In genomic region chr19:18304496-18305312, GRCh38 we compare ENCODE assay signal across 8 cellular contexts. TPM values are rescaled to one million over a fixed set of nuclear protein-coding genes. Genes with fewer than 3 reads are reported as not detected.
DNase-seq lines count a peak whose midpoint lies in the region; ATAC-seq and TF ChIP-seq lines count a peak whose summit lies in the region.

No MANE protein-coding gene starts in this region.

- ATAC-seq in GM19467 (IDR thresholded peaks at IDR 0.05; ENCODE audit: unreplicated experiment) = peak; percentile 31
- peak; percentile 79 for ATAC-seq in effector memory CD8-positive, alpha-beta T cell (replicated peaks)

- H3K27ac ChIP-seq in mesendoderm (ENCODE audit: low read depth, low read length) = peak overlapping the region; percentile 97

- peak overlapping the region; percentile 88 for H3K56ac ChIP-seq in mesendoderm (ENCODE audit: low read length)

- H2BK15ac ChIP-seq in mesendoderm (replicated peaks; ENCODE audit: low read depth) = no peak overlapping the region

- H3K36me3 ChIP-seq in BE2C (peaks cover 37% of the 10 kb centered on the region), mesendoderm (ENCODE audit: control insufficient read depth, insufficient read depth, low read length) (peaks cover 4% of the 10 kb centered on the region)

- H3K36me3 Mint-ChIP-seq in effector memory CD8-positive, alpha-beta T cell (ENCODE audit: insufficient read depth) = peaks cover 45% of the 10 kb centered on the region

- no peak overlapping the region for H4K8ac ChIP-seq in mesendoderm (ENCODE audit: low read depth, low read length)

- no peaks in the 10 kb centered on the region for H3K79me2 ChIP-seq in mesendoderm (ENCODE audit: control insufficient read depth, insufficient read depth, low read length)

- peak overlapping the region; percentile 81 for H3K4me3 Mint-ChIP-seq in effector memory CD8-positive, alpha-beta T cell

- no peak overlapping the region for H3K23ac ChIP-seq in mesendoderm (ENCODE audit: low read length)

- no peaks in the 10 kb centered on the region for H3K9me3 Mint-ChIP-seq in effector memory CD8-positive, alpha-beta T cell

- 0 out of 2 replicates have a peak, but pooled peaks have one; percentile 5 for TF ChIP-seq CTCF in BE2C (IDR thresholded peaks at IDR 0.05; ENCODE audit: low read depth, low read length)

- H2BK120ac ChIP-seq in mesendoderm (ENCODE audit: low read depth, low read length) = peak overlapping the region; percentile 84

- peak overlapping the region; percentile 74 for H3K9ac ChIP-seq in mesendoderm (ENCODE audit: low read length)

- H2AK5ac ChIP-seq in mesendoderm (ENCODE audit: low read length) = no peak overlapping the region

- no peaks in the 10 kb centered on the region for H3K9me3 ChIP-seq in BE2C

- no peaks in the 10 kb centered on the region for H3K27me3 ChIP-seq in BE2C
- no peaks in the 10 kb centered on the region for H3K27me3 ChIP-seq in mesendoderm (ENCODE audit: insufficient read depth, low read length, poor library complexity)

- peaks cover 24% of the 10 kb centered on the region for H3K4me1 ChIP-seq in BE2C
- peaks cover 2% of the 10 kb centered on the region for H3K4me1 ChIP-seq in mesendoderm (ENCODE audit: control insufficient read depth, low read depth, low read length)

- no peak overlapping the region for H4K5ac ChIP-seq in mesendoderm (ENCODE audit: low read length)

- peak overlapping the region; percentile 82 for H2BK5ac ChIP-seq in mesendoderm (ENCODE audit: low read length)

- H3K4ac ChIP-seq in mesendoderm (ENCODE audit: low read depth, low read length) = peak overlapping the region; percentile 92

- no peaks in the 10 kb centered on the region for H3K27me3 Mint-ChIP-seq in effector memory CD8-positive, alpha-beta T cell

- WGBS in mesendoderm (ENCODE audit: extremely low coverage, insufficient coverage, low lambda C conversion rate) = no CpG with 5 or more reads among the region's 29 CpGs

- DNase-seq in BE2C (peak; percentile 90), NCI-H69 (lab: John Stamatoyannopoulos, UW) (peak; percentile 42), mesendoderm (peak; percentile 86), LoVo (ENCODE audit: low spot score) (no peak)
- peak in 2 of 3 experiments; percentile 54 to 69 for DNase-seq in activated CD8-positive, alpha-beta memory T cell treated with anti-CD3 and anti-CD28 coated beads for 48 hours (ENCODE audit: low read depth in 2 of 3, low spot score in 2 of 3)
- peak; percentile 76 to 78 (median 78) for DNase-seq in effector memory CD8-positive, alpha-beta T cell
- peak; percentile 75 for DNase-seq in stimulated activated CD8-positive, alpha-beta memory T cell treated with anti-CD3 and anti-CD28 coated beads, Interleukin-12 subunit alpha, Interleukin-12 subunit beta, amount 100 ng/mL, for 1 hour (ENCODE audit: low read depth)

- peak overlapping the region; percentile 84 for H3K18ac ChIP-seq in mesendoderm (ENCODE audit: low read length)

- peaks cover 36% of the 10 kb centered on the region in 2 donors for H3K4me1 Mint-ChIP-seq in effector memory CD8-positive, alpha-beta T cell (ENCODE audit: low read depth in 2 of 2)

- H3K27ac Mint-ChIP-seq in effector memory CD8-positive, alpha-beta T cell = peak overlapping the region; percentile 96 to 97

- H3K79me1 ChIP-seq in mesendoderm (ENCODE audit: low read length) = no peaks in the 10 kb centered on the region

- H3K4me3 ChIP-seq in BE2C (ENCODE audit: low read depth, low read length) (peak overlapping the region; percentile 43), mesendoderm (ENCODE audit: low read length) (no peak overlapping the region)

- peak overlapping the region; percentile 16 for H3K4me2 ChIP-seq in mesendoderm (ENCODE audit: low read length)

RNA-seq across cellular contexts. Expression of gene LSM4, which starts 18.2 kb away (rescaled TPM):
- polyA plus RNA-seq in BE2C (2012; ENCODE audit: insufficient read depth, insufficient read length, low read depth) = 534 TPM
- 236 TPM for polyA plus RNA-seq in mesendoderm (2013, experiment 1 of 2)
- 226 TPM for polyA plus RNA-seq in mesendoderm (2013, experiment 2 of 2)

RNA-seq across cellular contexts. Expression of gene JUND, which starts 23.3 kb away (rescaled TPM):
- polyA plus RNA-seq in BE2C (2012; ENCODE audit: insufficient read depth, insufficient read length, low read depth) = 386 TPM
- polyA plus RNA-seq in mesendoderm (2013, experiment 1 of 2) = 70.9 TPM
- 72.9 TPM for polyA plus RNA-seq in mesendoderm (2013, experiment 2 of 2)

RNA-seq across cellular contexts. Expression of gene IQCN, which starts 30.5 kb away (rescaled TPM):
- 2.2 TPM for polyA plus RNA-seq in BE2C (2012; ENCODE audit: insufficient read depth, insufficient read length, low read depth)
- polyA plus RNA-seq in mesendoderm (2013, experiment 1 of 2) = 0.06 TPM
- 0.07 TPM for polyA plus RNA-seq in mesendoderm (2013, experiment 2 of 2)

RNA-seq across cellular contexts. Expression of gene PGPEP1, which starts 35.7 kb away (rescaled TPM):
- 3.2 TPM for polyA plus RNA-seq in BE2C (2012; ENCODE audit: insufficient read depth, insufficient read length, low read depth)
- polyA plus RNA-seq in mesendoderm (2013, experiment 1 of 2) = 20.5 TPM
- 23.0 TPM for polyA plus RNA-seq in mesendoderm (2013, experiment 2 of 2)
